ENCODE assay signal across 9 cellular contexts in the genomic region with DNA sequence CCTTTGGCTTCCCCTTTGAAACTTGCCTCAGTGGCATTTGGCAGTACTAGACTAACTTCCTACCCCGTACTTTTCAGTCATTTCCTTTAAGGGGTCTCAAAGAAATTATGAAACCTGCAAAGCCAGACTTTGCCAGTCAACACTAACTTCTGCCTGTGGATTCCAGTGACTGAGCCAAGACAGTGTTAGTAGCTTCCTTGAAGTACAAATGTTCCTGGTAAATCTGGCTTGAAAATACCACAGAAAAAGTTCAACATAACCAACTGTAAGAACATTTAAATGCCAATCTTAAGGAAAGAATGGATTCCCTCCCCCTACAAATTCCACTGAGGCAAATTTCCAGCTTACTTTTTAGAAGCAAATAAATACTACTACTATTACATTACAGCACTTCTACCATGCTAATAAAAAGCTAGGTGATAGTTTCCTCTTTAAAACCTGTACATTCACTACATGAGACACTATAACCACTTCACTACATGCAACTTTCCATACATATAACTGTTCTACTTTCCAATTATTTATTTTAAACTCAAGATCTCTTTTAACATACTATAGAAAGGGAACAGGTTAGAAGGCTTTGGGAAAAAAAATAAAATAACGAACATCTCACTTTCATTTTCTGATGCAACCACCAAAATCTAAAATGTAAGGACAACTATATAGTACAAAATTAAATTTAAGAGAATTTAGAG. TPM values are rescaled to one million over a fixed set of nuclear protein-coding genes. Genes with fewer than 3 reads are reported as not detected.
A peak's percentile ranks its signal among the peaks of the same experiment; 100 is the strongest.
DNase-seq lines count a peak whose midpoint lies in the region; ATAC-seq and TF ChIP-seq lines count a peak whose summit lies in the region.
"Had no signal": no experiment of that assay in that cellular context is flagged by ENCODE, and none has a peak within 500 bp of the region (broad histone marks: within the 10 kb centered on the region; RNA-seq: fewer than 3 reads in every experiment).

No MANE protein-coding gene starts in this region.

- H3K9ac ChIP-seq in iPS-20b (ENCODE audit: low read depth, low read length), result peak overlapping the region; percentile 83; the same call in 1 of the 2 replicates

- peak overlapping the region; percentile 96 for H3K27ac Mint-ChIP-seq in activated CD8-positive, alpha-beta T cell treated with anti-CD3 and anti-CD28 coated beads for 36 hours
- H3K27ac Mint-ChIP-seq in stimulated activated naive CD8-positive, alpha-beta T cell treated with anti-CD3 and anti-CD28 coated beads, Interleukin-15, amount 100 ng/mL, for 72 hours, result peak overlapping the region; percentile 93 to 96

- peaks cover 27% of the 10 kb centered on the region for H3K36me3 Mint-ChIP-seq in activated CD8-positive, alpha-beta T cell treated with anti-CD3 and anti-CD28 coated beads for 36 hours (ENCODE audit: low read depth)

- peak overlapping the region; percentile 96 for H3K4me3 Mint-ChIP-seq in activated CD8-positive, alpha-beta T cell treated with anti-CD3 and anti-CD28 coated beads for 36 hours
- peak overlapping the region; percentile 85 to 99 for H3K4me3 Mint-ChIP-seq in stimulated activated naive CD8-positive, alpha-beta T cell treated with anti-CD3 and anti-CD28 coated beads, Interleukin-15, amount 100 ng/mL, for 72 hours

- DNase-seq in NCI-H82 (lab: John Stamatoyannopoulos, UW) (peak; percentile 17), NCI-H82 treated with DMSO at 0.1 percent for 48 hours (lab: John Stamatoyannopoulos, UW; ENCODE audit: unreplicated experiment) (no peak)
- no peak for DNase-seq in activated CD8-positive, alpha-beta T cell treated with anti-CD3 and anti-CD28 coated beads for 36 hours
- DNase-seq in stimulated activated naive CD8-positive, alpha-beta T cell treated with anti-CD3 and anti-CD28 coated beads, Interleukin-15, amount 100 ng/mL, for 72 hours, result no peak
- DNase-seq in activated CD4-positive, CD25-positive, alpha-beta regulatory T cell (lab: John Stamatoyannopoulos, UW), result no peak

- H3K4me3 ChIP-seq in iPS-20b (ENCODE audit: low read length), result peak overlapping the region; percentile 95

- CTCF ChIA-PET in activated CD8-positive, alpha-beta T cell treated with anti-CD3 and anti-CD28 coated beads for 36 hours (lab: Charles Lee), result interaction anchor here (1.0 to 3.4 kb wide), 6 partner anchors 9 to 187 kb away, joined by 3 to 26 read pairs (median 6); no protein-coding TSS in a partner anchor

- H3K36me3 ChIP-seq in iPS-20b (ENCODE audit: insufficient read depth, low read depth, low read length), result 0 out of 2 replicates have a peak, but pooled peaks cover 5% of the 10 kb centered on the region

- no peak for ATAC-seq in activated CD8-positive, alpha-beta T cell treated with anti-CD3 and anti-CD28 coated beads for 36 hours
- ATAC-seq in stimulated activated naive CD8-positive, alpha-beta T cell treated with anti-CD3 and anti-CD28 coated beads, Interleukin-15, amount 100 ng/mL, for 72 hours, result no peak
- ATAC-seq in GM21619 (IDR thresholded peaks at IDR 0.05; ENCODE audit: unreplicated experiment) (no peak), HG02763 (IDR thresholded peaks at IDR 0.05; ENCODE audit: unreplicated experiment) (no peak)
- ATAC-seq: A549 had no signal

- POLR2A ChIA-PET in activated CD8-positive, alpha-beta T cell treated with anti-CD3 and anti-CD28 coated beads for 36 hours (lab: Charles Lee), result interaction anchor here (0.7 to 3.2 kb wide), 11 partner anchors 9 to 184 kb away, joined by 3 to 18 read pairs (median 4); no protein-coding TSS in a partner anchor

- H3K27ac ChIP-seq in iPS-20b (ENCODE audit: low read length), result no peak overlapping the region
- H3K27ac ChIP-seq: A549 had no signal

- intact Hi-C loops in activated CD8-positive, alpha-beta T cell treated with anti-CD3 and anti-CD28 coated beads for 36 hours (cut with micrococcal nuclease), result loop anchor here (2.0 to 5.0 kb wide), 4 partner anchors 35 to 185 kb away; no protein-coding TSS in a partner anchor

- H3K27me3 ChIP-seq in iPS-20b (ENCODE audit: insufficient read depth, low read length), result no peaks in the 10 kb centered on the region

- no peak for TF ChIP-seq CTCF in activated CD8-positive, alpha-beta T cell treated with anti-CD3 and anti-CD28 coated beads for 36 hours (IDR thresholded peaks at IDR 0.05)

- H3K27me3 Mint-ChIP-seq in activated CD8-positive, alpha-beta T cell treated with anti-CD3 and anti-CD28 coated beads for 36 hours, result no peaks in the 10 kb centered on the region
- H3K27me3 Mint-ChIP-seq in stimulated activated naive CD8-positive, alpha-beta T cell treated with anti-CD3 and anti-CD28 coated beads, Interleukin-15, amount 100 ng/mL, for 72 hours, result no peaks in the 10 kb centered on the region

- H3K4me1 Mint-ChIP-seq in activated CD8-positive, alpha-beta T cell treated with anti-CD3 and anti-CD28 coated beads for 36 hours (ENCODE audit: low read depth), result peaks cover 44% of the 10 kb centered on the region
- peaks cover 41% of the 10 kb centered on the region for H3K4me1 Mint-ChIP-seq in stimulated activated naive CD8-positive, alpha-beta T cell treated with anti-CD3 and anti-CD28 coated beads, Interleukin-15, amount 100 ng/mL, for 72 hours

- peaks cover 22% of the 10 kb centered on the region for H3K4me1 ChIP-seq in iPS-20b (ENCODE audit: insufficient read depth, low read length)
- H3K4me1 ChIP-seq: A549 had no signal

- H3K9me3 Mint-ChIP-seq in activated CD8-positive, alpha-beta T cell treated with anti-CD3 and anti-CD28 coated beads for 36 hours, result no peaks in the 10 kb centered on the region
- H3K9me3 Mint-ChIP-seq in stimulated activated naive CD8-positive, alpha-beta T cell treated with anti-CD3 and anti-CD28 coated beads, Interleukin-15, amount 100 ng/mL, for 72 hours, result no peaks in the 10 kb centered on the region

- H3K9me3 ChIP-seq in iPS-20b (ENCODE audit: insufficient read depth, low read depth, low read length), result no peaks in the 10 kb centered on the region
- H3K9me3 ChIP-seq: A549 had no signal

RNA-seq across cellular contexts. Expression of gene PELI1, which starts 2.4 kb away (rescaled TPM):
- total RNA-seq in activated CD8-positive, alpha-beta T cell treated with anti-CD3 and anti-CD28 coated beads for 36 hours, result 10 to 100 TPM; 29.8 to 39.2 TPM
